21 cellular contexts compared by ENCODE assay signal in the genomic region with DNA sequence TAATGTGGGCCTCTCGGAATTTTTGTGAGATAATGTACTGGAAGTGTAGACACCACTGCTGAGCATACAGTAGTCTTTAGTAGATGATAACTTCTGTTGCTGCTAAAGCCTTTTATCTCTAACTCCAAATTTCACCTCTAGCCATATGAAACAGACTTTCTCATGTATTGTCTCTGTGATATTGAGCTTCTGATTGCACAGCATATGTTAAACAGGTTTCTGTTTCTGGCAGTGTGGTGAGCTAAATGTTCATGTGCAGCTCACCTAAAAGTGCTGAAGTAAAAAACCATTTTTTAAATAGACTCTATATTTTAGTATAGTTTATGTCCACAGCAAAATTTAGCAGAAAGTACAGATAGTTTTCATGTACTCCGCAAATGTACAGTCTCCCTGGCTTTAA.
"Had no signal": no experiment of that assay in that cellular context is flagged by ENCODE, and none has a peak within 500 bp of the region (broad histone marks: within the 10 kb centered on the region; RNA-seq: fewer than 3 reads in every experiment).

No MANE protein-coding gene starts in this region.

- H3K27ac ChIP-seq: KMS-11 had no signal

- H3K9me3 ChIP-seq: SK-N-SH had no signal

- DNase-seq: IMR-90, Kasumi-1, MM.1S, NCI-H1092 treated with DMSO at 0.1 percent for 48 hours, NCI-H1436, NCI-H187, NCI-H2029, NCI-H2081 treated with DMSO at 0.1 percent for 48 hours, NCI-H226, NCI-H446, NCI-H510A, NCI-H524 treated with DMSO at 0.1 percent for 48 hours, NCI-H69, NCI-H774, Right ventricle myocardium superior, RPMI8226, SK-N-SH, SW 1271, T-cell had no signal

- ATAC-seq: HepG2, T-cell had no signal

- H3K9ac ChIP-seq: KMS-11, SK-N-SH had no signal

- H3K4me2 ChIP-seq: KMS-11, SK-N-SH had no signal
